In the genomic region with DNA sequence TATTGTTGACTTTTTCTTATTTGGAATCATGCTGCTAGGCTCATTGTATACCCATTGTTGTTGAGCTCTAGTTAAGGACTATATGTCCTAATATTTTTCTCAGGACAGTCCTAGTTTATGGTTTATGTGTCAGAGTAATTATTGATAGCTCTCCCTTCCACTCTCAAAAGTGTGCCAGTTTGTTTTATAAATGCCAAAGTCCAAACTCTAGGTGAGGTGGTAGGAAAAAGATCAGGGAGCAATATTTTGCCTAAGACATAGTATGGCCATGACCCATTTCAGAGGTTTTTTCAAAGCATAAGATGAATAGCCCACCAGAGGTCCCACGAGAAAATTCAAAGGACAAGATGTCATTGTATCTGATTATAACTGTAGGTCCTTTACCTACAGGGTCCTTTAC, we compare ENCODE assay signal across 20 cellular contexts. TPM values are rescaled to one million over a fixed set of nuclear protein-coding genes. Genes with fewer than 3 reads are reported as not detected.
DNase-seq lines count a peak whose midpoint lies in the region; ATAC-seq, FAIRE-seq and TF ChIP-seq lines count a peak whose summit lies in the region.
"Had no signal": no experiment of that assay in that cellular context is flagged by ENCODE, and none has a peak within 500 bp of the region (broad histone marks: within the 10 kb centered on the region; RNA-seq: fewer than 3 reads in every experiment).

No MANE protein-coding gene starts in this region.

- H4K20me1 ChIP-seq in mammary epithelial cell (ENCODE audit: insufficient read depth, low read length): no peaks in the 10 kb centered on the region
- no peaks in the 10 kb centered on the region for H4K20me1 ChIP-seq in H1 (replicated peaks in 1 of 2; ENCODE audit: control insufficient read depth in 1 of 2, insufficient read depth in 2 of 2, low read length in 2 of 2)
- H4K20me1 ChIP-seq in SK-N-SH (ENCODE audit: insufficient read depth): no peaks in the 10 kb centered on the region
- H4K20me1 ChIP-seq: BLaER1 treated with 17β-estradiol and CSF1 and Interleukin-3, amounts not matched to agents 10 nM and 100 nM had no signal

- WGBS in mammary epithelial cell (ENCODE audit: low coverage, missing lambda C conversion rate): 71% methylated on average over 1 of the region's 1 CpG
- WGBS in H1 (ENCODE audit: extremely low coverage in 1 of 2, insufficient coverage in 1 of 2, insufficient read length in 1 of 2, insufficient replicate concordance in 2 of 2, low coverage in 1 of 2, low lambda C conversion rate in 2 of 2, missing lambda C conversion rate in 1 of 2), 2 experiments: 89% methylated on average over 1 of the region's 1 CpG; no CpG with 5 or more reads in 1 of the 2 experiments
- 43% methylated on average over 1 of the region's 1 CpG for WGBS in right lobe of liver (ENCODE audit: insufficient coverage, low coverage, low lambda C conversion rate, missing lambda C conversion rate)
- 14 to 70% (median 32%) methylated on average over 1 of the region's 1 CpG for WGBS in small intestine, 3 donors
- WGBS in SK-N-SH (ENCODE audit: low lambda C conversion rate): 6% methylated on average over 1 of the region's 1 CpG

- no peak overlapping the region for H2BK15ac ChIP-seq in H1 (ENCODE audit: low read length)

- ATAC-seq in right lobe of liver (peak in 2 of 4 donors; percentile 10 to 13), GM19395 (IDR thresholded peaks at IDR 0.05; ENCODE audit: unreplicated experiment) (no peak)
- ATAC-seq: A549; CD8-positive, alpha-beta T cell; GM12878 had no signal

- dilution Hi-C loops in mammary epithelial cell (cut with HindIII; ENCODE audit: low sequenced_read_pairs): no loop called here

- H4K8ac ChIP-seq in H1 (ENCODE audit: extremely low read depth, insufficient read depth, low read length): no peak overlapping the region

- no peak overlapping the region for H3K23ac ChIP-seq in H1 (ENCODE audit: insufficient read length)

- H3K4me3 ChIP-seq in mammary epithelial cell (replicated peaks in 1 of 3; ENCODE audit: insufficient read depth in 1 of 3, low read depth in 2 of 3, low read length in 3 of 3) (no peak overlapping the region), breast epithelium (no peak overlapping the region), H1 (ENCODE audit: extremely low read depth in 1 of 4, insufficient read depth in 2 of 4, low read depth in 3 of 4, low read length in 4 of 4) (0 out of 8 replicates have a peak overlapping the region, but pooled peaks of 1 of the 4 experiments have one; percentile 5), right lobe of liver (no peak overlapping the region), small intestine (ENCODE audit: low read depth in 1 of 2, low read length in 2 of 2) (no peak overlapping the region), SK-N-SH (ENCODE audit: low read depth in 2 of 2, low read length in 1 of 2) (no peak overlapping the region)
- H3K4me3 ChIP-seq: A549; BLaER1 treated with 17β-estradiol and CSF1 and Interleukin-3, amounts not matched to agents 10 nM and 100 nM; GM12878 had no signal

- H3K14ac ChIP-seq in H1 (ENCODE audit: insufficient read length): no peak overlapping the region

- H2BK120ac ChIP-seq in H1 (replicated peaks; ENCODE audit: low read depth, low read length): no peak overlapping the region

- no peaks in the 10 kb centered on the region for H3F3A ChIP-seq in SK-N-SH (replicated peaks; ENCODE audit: insufficient read depth)

- DNase-seq in mammary epithelial cell (no peak), breast epithelium (ENCODE audit: low spot score in 2 of 2) (no peak), H1 (ENCODE audit: low read depth in 1 of 2, low spot score in 2 of 2) (no peak), right lobe of liver (no peak), small intestine (peak; percentile 73), AML-193 (lab: John Stamatoyannopoulos, UW) (no peak), SK-N-SH (no peak)
- DNase-seq: CD8-positive, alpha-beta T cell; DMS 273 treated with DMSO at 0.1 percent for 48 hours; DMS53; DND-41; EL; HCEC 1CT had no signal

- no peak overlapping the region for H3K56ac ChIP-seq in H1 (replicated peaks; ENCODE audit: insufficient read length, low read depth, low read length)

- in situ Hi-C loops in mammary epithelial cell (cut with MboI; ENCODE audit: low sequenced_read_pairs in 2 of 2): loop anchor here in 1 of 2 donors (10.0 kb wide), 1 partner anchor 229 kb away; no protein-coding TSS in a partner anchor

- POLR2A ChIA-PET in H1 (lab: Charles Lee; ENCODE audit: partially characterized antibody) (interaction anchor here (0.6 kb wide), 1 partner anchor 248 kb away, joined by 4 read pairs; no protein-coding TSS in a partner anchor), SK-N-SH (lab: Yijun Ruan, JAX) (no interaction called here)

- no peak overlapping the region for H2BK5ac ChIP-seq in H1 (ENCODE audit: low read depth, low read length)

- no peaks in the 10 kb centered on the region for H3K23me2 ChIP-seq in H1 (ENCODE audit: low read depth, low read length)

- no peaks in the 10 kb centered on the region for H3K79me2 ChIP-seq in mammary epithelial cell (ENCODE audit: insufficient read depth, low read length)
- H3K79me2 ChIP-seq in H1 (ENCODE audit: control insufficient read depth in 1 of 2, insufficient read depth in 2 of 2, low read length in 2 of 2): no peaks in the 10 kb centered on the region
- H3K79me2 ChIP-seq in SK-N-SH (ENCODE audit: insufficient read depth): no peaks in the 10 kb centered on the region

- no TSS peak for BruUV-seq in mammary epithelial cell (replicated peaks; lab: Mats Ljungman, UMichigan)

- no peak for TF ChIP-seq EP300 in H1 (IDR thresholded peaks at IDR 0.05; ENCODE audit: borderline replicate concordance in 1 of 2, low read depth in 2 of 2, low read length in 2 of 2)
- TF ChIP-seq EP300 in SK-N-SH (IDR thresholded peaks at IDR 0.05; ENCODE audit: borderline replicate concordance in 1 of 2, low read depth in 1 of 2, low read length in 1 of 2): no peak

- no peaks in the 10 kb centered on the region for H3K9me2 ChIP-seq in SK-N-SH

- CTCF ChIA-PET in mammary epithelial cell (lab: Charles Lee; ENCODE audit: low non-redundant PET): no interaction called here
- CTCF ChIA-PET in H1 (lab: Charles Lee; ENCODE audit: partially characterized antibody): interaction anchor here (1.4 kb wide), 1 partner anchor 12 kb away, joined by 4 read pairs; no protein-coding TSS in a partner anchor
- CTCF ChIA-PET in SK-N-SH (lab: Yijun Ruan, JAX): no interaction called here

- no peak overlapping the region for H3K9ac ChIP-seq in mammary epithelial cell (ENCODE audit: insufficient read depth, low read length)
- H3K9ac ChIP-seq in H1 (replicated peaks in 1 of 4; ENCODE audit: extremely low read depth in 1 of 4, low read depth in 3 of 4, low read length in 3 of 4): no peak overlapping the region
- no peak overlapping the region for H3K9ac ChIP-seq in SK-N-SH
- H3K9ac ChIP-seq: BLaER1 treated with 17β-estradiol and CSF1 and Interleukin-3, amounts not matched to agents 10 nM and 100 nM; KMS-11 had no signal

- no peak overlapping the region for H4K5ac ChIP-seq in H1 (ENCODE audit: insufficient read length, low read depth, low read length)

- H2AFZ ChIP-seq in mammary epithelial cell (ENCODE audit: low read depth, low read length) (peak overlapping the region; percentile 30), H1 (ENCODE audit: low read length) (0 out of 2 replicates have a peak overlapping the region, but pooled peaks have one; percentile 45), SK-N-SH (ENCODE audit: low read depth) (no peak overlapping the region)

- no peak for TF ChIP-seq RAD21 in H1 (IDR thresholded peaks at IDR 0.05 in 1 of 2, conservative IDR thresholded peaks at IDR 0.05 in 1 of 2; ENCODE audit: low read depth in 2 of 2, low read length in 2 of 2)
- no peak for TF ChIP-seq RAD21 in SK-N-SH (IDR thresholded peaks at IDR 0.05; ENCODE audit: low read length)

- no peaks in the 10 kb centered on the region for H3K79me1 ChIP-seq in H1 (ENCODE audit: low read depth, low read length)

- no peak overlapping the region for H2AK5ac ChIP-seq in H1 (ENCODE audit: low read depth, low read length)

- H3K4me1 ChIP-seq in mammary epithelial cell (ENCODE audit: insufficient read depth, low read length): peaks cover 17% of the 10 kb centered on the region
- no peaks in the 10 kb centered on the region for H3K4me1 ChIP-seq in breast epithelium
- peaks cover 0 to 10% (median 0%) of the 10 kb centered on the region in 4 experiments; a peak in 4 of 7 replicates for H3K4me1 ChIP-seq in H1 (replicated peaks in 1 of 4; ENCODE audit: control insufficient read depth in 3 of 4, insufficient read depth in 4 of 4, low read length in 3 of 4)
- peaks cover 0 to 17% (median 8%) of the 10 kb centered on the region in 4 donors for H3K4me1 ChIP-seq in right lobe of liver
- no peaks in the 10 kb centered on the region for H3K4me1 ChIP-seq in small intestine (ENCODE audit: control insufficient read depth in 2 of 2, insufficient read depth in 1 of 2, low read depth in 1 of 2, low read length in 1 of 2)
- no peaks in the 10 kb centered on the region for H3K4me1 ChIP-seq in SK-N-SH (ENCODE audit: control insufficient read depth in 1 of 2, insufficient read depth in 2 of 2, low read depth in 1 of 2, low read length in 1 of 2)
- H3K4me1 ChIP-seq: A549; BLaER1 treated with 17β-estradiol and CSF1 and Interleukin-3, amounts not matched to agents 10 nM and 100 nM had no signal

- no peak overlapping the region for H2BK12ac ChIP-seq in H1 (ENCODE audit: low read depth, low read length)

- intact Hi-C loops in mammary epithelial cell (cut with micrococcal nuclease): loop anchor here (10.0 kb wide), 1 partner anchor 339 kb away; no protein-coding TSS in a partner anchor
- intact Hi-C loops in breast epithelium (cut with DNase I; ENCODE audit: low total_unique reads): no loop called here
- intact Hi-C loops in right lobe of liver (cut with DNase I): loop anchor here in 1 of 2 donors (10.0 kb wide), 1 partner anchor 49 kb away; the partner anchor contains the start of gene EXPH5

- TF ChIP-seq CTCF in mammary epithelial cell (conservative IDR thresholded peaks at IDR 0.05 in 1 of 2, IDR thresholded peaks at IDR 0.05 in 1 of 2; ENCODE audit: extremely low read depth in 1 of 2, insufficient read depth in 1 of 2, low read depth in 1 of 2, low read length in 2 of 2) (no peak), breast epithelium (IDR thresholded peaks at IDR 0.05) (no peak), H1 (IDR thresholded peaks at IDR 0.05; ENCODE audit: control extremely low read depth in 1 of 3, insufficient read depth in 1 of 3, low read depth in 1 of 3, low read length in 3 of 3) (no peak), right lobe of liver (IDR thresholded peaks at IDR 0.05) (no peak), SK-N-SH (IDR thresholded peaks at IDR 0.05) (no peak)

- no peak overlapping the region for H3K18ac ChIP-seq in H1 (ENCODE audit: extremely low read depth, low read length)

- no peak overlapping the region for H3K4ac ChIP-seq in H1 (replicated peaks; ENCODE audit: insufficient read length, low read depth, low read length)

- no peak overlapping the region for H2BK20ac ChIP-seq in H1 (ENCODE audit: low read length)

- H3K36me3 ChIP-seq in mammary epithelial cell (ENCODE audit: insufficient read depth, low read length) (no peaks in the 10 kb centered on the region), breast epithelium (no peaks in the 10 kb centered on the region), H1 (ENCODE audit: control insufficient read depth in 2 of 4, insufficient read depth in 4 of 4, low read length in 3 of 4) (peaks cover 0 to 4% (median 0%) of the 10 kb centered on the region in 4 experiments; a peak in 1 of 8 replicates), right lobe of liver (no peaks in the 10 kb centered on the region), small intestine (ENCODE audit: control insufficient read depth in 2 of 2, insufficient read depth in 2 of 2, low read length in 2 of 2) (no peaks in the 10 kb centered on the region), SK-N-SH (replicated peaks in 1 of 2; ENCODE audit: control insufficient read depth in 1 of 2, insufficient read depth in 2 of 2, low read length in 1 of 2) (no peaks in the 10 kb centered on the region)
- H3K36me3 ChIP-seq: BLaER1 treated with 17β-estradiol and CSF1 and Interleukin-3, amounts not matched to agents 10 nM and 100 nM had no signal

- no peaks in the 10 kb centered on the region for H3K27me3 ChIP-seq in mammary epithelial cell (ENCODE audit: insufficient read depth, low read length)
- no peaks in the 10 kb centered on the region for H3K27me3 ChIP-seq in breast epithelium
- peaks cover 0 to 1% (median 0%) of the 10 kb centered on the region in 4 experiments; a peak in 1 of 7 replicates for H3K27me3 ChIP-seq in H1 (replicated peaks in 1 of 4; ENCODE audit: control insufficient read depth in 3 of 4, extremely low read depth in 1 of 4, insufficient read depth in 3 of 4, low read length in 3 of 4)
- no peaks in the 10 kb centered on the region for H3K27me3 ChIP-seq in right lobe of liver
- H3K27me3 ChIP-seq in small intestine (ENCODE audit: control insufficient read depth in 2 of 2, insufficient read depth in 2 of 2, low read length in 2 of 2): no peaks in the 10 kb centered on the region
- no peaks in the 10 kb centered on the region for H3K27me3 ChIP-seq in SK-N-SH (ENCODE audit: insufficient read depth)
- H3K27me3 ChIP-seq: BLaER1 treated with 17β-estradiol and CSF1 and Interleukin-3, amounts not matched to agents 10 nM and 100 nM had no signal

- H3K4me2 ChIP-seq in mammary epithelial cell (ENCODE audit: insufficient read depth, low read depth, low read length) (no peak overlapping the region), H1 (ENCODE audit: insufficient read depth in 1 of 2, low read depth in 2 of 2, low read length in 2 of 2) (no peak overlapping the region; a peak in 1 of 4 replicates), SK-N-SH (no peak overlapping the region)
- H3K4me2 ChIP-seq: A549; BLaER1 treated with 17β-estradiol and CSF1 and Interleukin-3, amounts not matched to agents 10 nM and 100 nM; KMS-11 had no signal

- FAIRE-seq in H1 (lab: Jason Lieb, UNC): no peak
- FAIRE-seq in small intestine (lab: Jason Lieb, UNC): no peak
- FAIRE-seq: A549, GM12878, HTR-8/SVneo had no signal

- H3K9me3 ChIP-seq in mammary epithelial cell (replicated peaks; ENCODE audit: insufficient read depth, low read length): no peaks in the 10 kb centered on the region
- no peaks in the 10 kb centered on the region for H3K9me3 ChIP-seq in breast epithelium
- peaks cover 3 to 6% of the 10 kb centered on the region in 2 experiments; a peak in 2 of 4 replicates for H3K9me3 ChIP-seq in H1 (ENCODE audit: insufficient read depth in 2 of 2, low read depth in 1 of 2, low read length in 1 of 2)
- no peaks in the 10 kb centered on the region for H3K9me3 ChIP-seq in right lobe of liver
- H3K9me3 ChIP-seq in small intestine (ENCODE audit: control insufficient read depth, low read depth): no peaks in the 10 kb centered on the region
- H3K9me3 ChIP-seq in SK-N-SH: no peaks in the 10 kb centered on the region
- H3K9me3 ChIP-seq: A549; BLaER1 treated with 17β-estradiol and CSF1 and Interleukin-3, amounts not matched to agents 10 nM and 100 nM had no signal

- no peak overlapping the region for H3K27ac ChIP-seq in mammary epithelial cell (ENCODE audit: insufficient read depth, low read depth, low read length)
- H3K27ac ChIP-seq in breast epithelium: no peak overlapping the region
- no peak overlapping the region for H3K27ac ChIP-seq in H1 (ENCODE audit: low read depth, low read length)
- H3K27ac ChIP-seq in right lobe of liver: peak overlapping the region in 2 of 3 donors; percentile 38 to 49
- no peak overlapping the region for H3K27ac ChIP-seq in small intestine (ENCODE audit: low read depth in 1 of 2, low read length in 1 of 2)
- H3K27ac ChIP-seq in SK-N-SH (ENCODE audit: low read depth in 2 of 2, low read length in 1 of 2): no peak overlapping the region
- H3K27ac ChIP-seq: 22Rv1; A549; BLaER1 treated with 17β-estradiol and CSF1 and Interleukin-3, amounts not matched to agents 10 nM and 100 nM; KMS-11 had no signal

- no peak overlapping the region for H4K91ac ChIP-seq in H1 (replicated peaks; ENCODE audit: insufficient read length, low read length)

- TF ChIP-seq POLR2A in breast epithelium (IDR thresholded peaks at IDR 0.05) (no peak), H1 (IDR thresholded peaks at IDR 0.05; ENCODE audit: control extremely low read depth in 1 of 2, low read depth in 2 of 2, low read length in 2 of 2) (no peak), right lobe of liver (IDR thresholded peaks at IDR 0.05) (no peak)

RNA-seq across cellular contexts. Expression of gene DDX10, which starts 20.9 kb away (rescaled TPM):
- total RNA-seq in mammary epithelial cell (10 to 100 TPM; 12.8 to 32.1 TPM), breast epithelium (10 to 100 TPM; 17.3 to 41.9 (median 29.5) TPM), right lobe of liver (10 to 100 TPM in 4 of 6 experiments, 1 to 10 TPM in 2; 7.4 to 13.6 (median 11.3) TPM)
- polyA plus RNA-seq in mammary epithelial cell (24.1 TPM), H1 (2011; rRNA removed) (27.7 and 49.2 TPM in 2 replicates), small intestine (10 to 100 TPM in 1 of 3 donors, 1 to 10 TPM in 2; 7.3 to 22.0 (median 8.5) TPM), SK-N-SH (2012; rRNA removed) (35.8 and 42.7 TPM in 2 replicates)
- 16.8 TPM for polyA minus RNA-seq in mammary epithelial cell
- 44.9 and 52.2 TPM in 2 replicates for total RNA-seq in H1 (2021; fragmentation: NEBNext Ultra II Directional; extraction: Animal tissue kit (Norgen Biotek cat#: 25700))
- polyA plus RNA-seq in H1 (2011; cell fraction: cytosol; rRNA removed): 35.2 TPM
- polyA plus RNA-seq in H1 (2011; cell fraction: nucleus; rRNA removed): 26.5 TPM
- 30.4 to 47.2 TPM (median 35.5 TPM) in 4 replicates for polyA plus RNA-seq in H1 (2012, experiment 1 of 2)
- 3.4 TPM for polyA plus RNA-seq in H1 (2012, experiment 2 of 2)
- 64.9 TPM for polyA plus RNA-seq in H1 (2013, experiment 1 of 2)
- 69.2 TPM for polyA plus RNA-seq in H1 (2013, experiment 2 of 2)
- polyA minus RNA-seq in H1 (2011; rRNA and poly(A)+ RNA removed): 51.9 and 52.4 TPM in 2 replicates
- polyA minus RNA-seq in H1 (2011; cell fraction: cytosol; rRNA and poly(A)+ RNA removed): 18.6 TPM
- 63.7 TPM for polyA minus RNA-seq in H1 (2011; cell fraction: nucleus; rRNA and poly(A)+ RNA removed)
- polyA plus RNA-seq in SK-N-SH (2012; cell fraction: cytosol; rRNA removed): 40.8 and 52.9 TPM in 2 replicates
- 32.8 and 39.3 TPM in 2 replicates for polyA plus RNA-seq in SK-N-SH (2012; cell fraction: nucleus; rRNA removed)

RNA-seq across cellular contexts. Expression of gene EXPH5, which starts 50.4 kb away (rescaled TPM):
- 10 to 100 TPM; 17.0 to 27.7 TPM for total RNA-seq in mammary epithelial cell
- polyA plus RNA-seq in mammary epithelial cell: 2.8 TPM
- 17.1 TPM for polyA minus RNA-seq in mammary epithelial cell
- 10 to 100 TPM in 1 of 3 donors, 1 to 10 TPM in 2; 3.2 to 16.8 (median 8.8) TPM for total RNA-seq in breast epithelium
- 11.5 and 11.9 TPM in 2 replicates for total RNA-seq in H1 (2021; fragmentation: NEBNext Ultra II Directional; extraction: Animal tissue kit (Norgen Biotek cat#: 25700))
- 0.86 and 1.1 TPM in 2 replicates for polyA plus RNA-seq in H1 (2011; rRNA removed)
- polyA plus RNA-seq in H1 (2011; cell fraction: cytosol; rRNA removed): 1.3 TPM
- polyA plus RNA-seq in H1 (2011; cell fraction: nucleus; rRNA removed): 2.2 TPM
- polyA plus RNA-seq in H1 (2012, experiment 1 of 2): 0.84 to 2.2 TPM (median 1.1 TPM) in 4 replicates
- 0.13 TPM for polyA plus RNA-seq in H1 (2012, experiment 2 of 2)
- 4.6 TPM for polyA plus RNA-seq in H1 (2013, experiment 1 of 2)
- polyA plus RNA-seq in H1 (2013, experiment 2 of 2): 4.0 TPM
- 12.2 and 15.9 TPM in 2 replicates for polyA minus RNA-seq in H1 (2011; rRNA and poly(A)+ RNA removed)
- polyA minus RNA-seq in H1 (2011; cell fraction: cytosol; rRNA and poly(A)+ RNA removed): 5.9 TPM
- 19.7 TPM for polyA minus RNA-seq in H1 (2011; cell fraction: nucleus; rRNA and poly(A)+ RNA removed)
- total RNA-seq in right lobe of liver: 10 to 100 TPM in 3 of 6 experiments, 1 to 10 TPM in 3; 8.3 to 12.4 (median 10.2) TPM
- under 1 TPM; 0.22 to 0.94 (median 0.27) TPM for polyA plus RNA-seq in small intestine
- polyA plus RNA-seq in SK-N-SH (2012; rRNA removed): 0.03 and 0.05 TPM in 2 replicates
- polyA plus RNA-seq in SK-N-SH (2012; cell fraction: cytosol; rRNA removed): 0.03 and 0.05 TPM in 2 replicates
- polyA plus RNA-seq in SK-N-SH (2012; cell fraction: nucleus; rRNA removed): 0.04 and 0.05 TPM in 2 replicates

Comparison
In these comparisons a context has a peak if more than half of its experiments do, and no peak if none do; other contexts are left out.
1. H3K27ac ChIP-seq: peak in right lobe of liver (2 of 3); none in mammary epithelial cell (single experiment), breast epithelium (0 of 2), H1 (single experiment), small intestine (0 of 2) and SK-N-SH (0 of 2).